ENCODE assay signal across 18 cellular contexts in genomic region chr2:43161650-43162542, GRCh38.
A peak's percentile ranks its signal among the peaks of the same experiment; 100 is the strongest.
DNase-seq lines count a peak whose midpoint lies in the region; ATAC-seq and TF ChIP-seq lines count a peak whose summit lies in the region.
"Had no signal": no experiment of that assay in that cellular context is flagged by ENCODE, and none has a peak within 500 bp of the region (broad histone marks: within the 10 kb centered on the region; RNA-seq: fewer than 3 reads in every experiment).

No MANE protein-coding gene starts in this region.

- H3K36me3 Mint-ChIP-seq in CD4-positive, alpha-beta T cell (ENCODE audit: low read depth) = no peaks in the 10 kb centered on the region
- H3K36me3 Mint-ChIP-seq in natural killer cell treated with Interleukin-12 subunit alpha and Interleukin-12 subunit beta and Interleukin-15 and Interleukin-18, amount 100 ng/mL, for 72 hours = no peaks in the 10 kb centered on the region
- H3K36me3 Mint-ChIP-seq in HFFc6 (ENCODE audit: low read depth) = no peaks in the 10 kb centered on the region

- intact Hi-C loops in CD4-positive, alpha-beta T cell (cut with DNase I, micrococcal nuclease) = no loop called here

- H3K4me1 ChIP-seq in effector memory CD4-positive, alpha-beta T cell (ENCODE audit: control insufficient read depth, insufficient read depth, low read length, poor library complexity, severe bottlenecking) = peaks cover 52% of the 10 kb centered on the region

- H3K27me3 ChIP-seq in CD4-positive, alpha-beta T cell (ENCODE audit: control insufficient read depth, insufficient read depth, low read length) = no peaks in the 10 kb centered on the region
- no peaks in the 10 kb centered on the region for H3K27me3 ChIP-seq in effector memory CD4-positive, alpha-beta T cell (replicated peaks; ENCODE audit: control insufficient read depth, insufficient read depth, low read length, poor library complexity, severe bottlenecking)
- H3K27me3 ChIP-seq: uterus had no signal

- no peak for TF ChIP-seq CTCF in CD4-positive, alpha-beta T cell (IDR thresholded peaks at IDR 0.05)
- TF ChIP-seq CTCF in HFFc6 (IDR thresholded peaks at IDR 0.05) = no peak

- no peaks in the 10 kb centered on the region for H3K9me3 ChIP-seq in CD4-positive, alpha-beta T cell (ENCODE audit: control insufficient read depth, low read length)
- H3K9me3 ChIP-seq in effector memory CD4-positive, alpha-beta T cell (ENCODE audit: control insufficient read depth, low read length) = no peaks in the 10 kb centered on the region
- H3K9me3 ChIP-seq: uterus had no signal

- peak overlapping the region; percentile 98 for H3K27ac Mint-ChIP-seq in CD4-positive, alpha-beta T cell
- peak overlapping the region; percentile 41 to 70 for H3K27ac Mint-ChIP-seq in natural killer cell treated with Interleukin-12 subunit alpha and Interleukin-12 subunit beta and Interleukin-15 and Interleukin-18, amount 100 ng/mL, for 72 hours
- no peak overlapping the region for H3K27ac Mint-ChIP-seq in HFFc6
- H3K27ac Mint-ChIP-seq: endodermal cell had no signal

- POLR2A ChIA-PET in CD4-positive, alpha-beta T cell (lab: Charles Lee) = interaction anchor here (0.6 to 5.8 kb wide), 9 partner anchors 8 to 60 kb away, joined by 3 to 85 read pairs (median 6); no protein-coding TSS in a partner anchor

- H3K27ac ChIP-seq in CD4-positive, alpha-beta T cell (ENCODE audit: low read depth, low read length) = peak overlapping the region; percentile 60
- peak overlapping the region; percentile 37 for H3K27ac ChIP-seq in effector memory CD4-positive, alpha-beta T cell (ENCODE audit: insufficient read depth, low read length, poor library complexity, severe bottlenecking)
- H3K27ac ChIP-seq: uterus had no signal

- H3K9me3 Mint-ChIP-seq in CD4-positive, alpha-beta T cell = no peaks in the 10 kb centered on the region
- H3K9me3 Mint-ChIP-seq in natural killer cell treated with Interleukin-12 subunit alpha and Interleukin-12 subunit beta and Interleukin-15 and Interleukin-18, amount 100 ng/mL, for 72 hours = no peaks in the 10 kb centered on the region
- H3K9me3 Mint-ChIP-seq in HFFc6 = no peaks in the 10 kb centered on the region
- H3K9me3 Mint-ChIP-seq: endodermal cell had no signal

- H3K4me3 Mint-ChIP-seq in CD4-positive, alpha-beta T cell = peak overlapping the region; percentile 49
- H3K4me3 Mint-ChIP-seq in natural killer cell treated with Interleukin-12 subunit alpha and Interleukin-12 subunit beta and Interleukin-15 and Interleukin-18, amount 100 ng/mL, for 72 hours = no peak overlapping the region
- no peak overlapping the region for H3K4me3 Mint-ChIP-seq in HFFc6
- H3K4me3 Mint-ChIP-seq: CD14-positive monocyte, endodermal cell had no signal

- no peak for ATAC-seq in CD4-positive, alpha-beta T cell (ENCODE audit: poor library complexity)
- ATAC-seq in natural killer cell treated with Interleukin-12 subunit alpha and Interleukin-12 subunit beta and Interleukin-15 and Interleukin-18, amount 100 ng/mL, for 72 hours = no peak
- ATAC-seq in HG03521 (IDR thresholded peaks at IDR 0.05; ENCODE audit: unreplicated experiment) = no peak

- peaks cover 83% of the 10 kb centered on the region for H3K4me1 Mint-ChIP-seq in CD4-positive, alpha-beta T cell (ENCODE audit: low read depth)
- peaks cover 34 to 39% of the 10 kb centered on the region in 2 donors for H3K4me1 Mint-ChIP-seq in natural killer cell treated with Interleukin-12 subunit alpha and Interleukin-12 subunit beta and Interleukin-15 and Interleukin-18, amount 100 ng/mL, for 72 hours (ENCODE audit: low read depth in 2 of 2)
- H3K4me1 Mint-ChIP-seq in HFFc6 (ENCODE audit: low read depth) = peaks cover 30% of the 10 kb centered on the region

- CTCF ChIA-PET in CD4-positive, alpha-beta T cell (lab: Charles Lee) = interaction anchor here (1.2 to 3.0 kb wide), 2 partner anchors 7 to 28 kb away, joined by 3 to 11 read pairs; no protein-coding TSS in a partner anchor

- DNase-seq in CD4-positive, alpha-beta T cell = no peak
- DNase-seq in HuH-7 (ENCODE audit: low spot score) (peak; percentile 46), HK-2 (ENCODE audit: unreplicated experiment) (no peak), HFFc6 (no peak)
- no peak for DNase-seq in effector memory CD4-positive, alpha-beta T cell
- no peak for DNase-seq in natural killer cell treated with Interleukin-12 subunit alpha and Interleukin-12 subunit beta and Interleukin-15 and Interleukin-18, amount 100 ng/mL, for 72 hours (ENCODE audit: low spot score)
- DNase-seq: activated CD4-positive, alpha-beta T cell treated with anti-CD3 and anti-CD28 coated beads for 48 hours; endodermal cell; foreskin melanocyte; KG1; NCI-H1694 treated with DMSO at 0.1 percent for 48 hours; NCI-H510A treated with DMSO at 0.1 percent for 48 hours; retina; stimulated activated CD4-positive, alpha-beta T cell treated with anti-CD3 and anti-CD28 coated beads, Interleukin-4, amount 100 ng/mL, for 1 hour; T1000; uterus had no signal

- H3K36me3 ChIP-seq in effector memory CD4-positive, alpha-beta T cell (ENCODE audit: control insufficient read depth, insufficient read depth, low read length) = no peaks in the 10 kb centered on the region
- H3K36me3 ChIP-seq: uterus had no signal

- no peaks in the 10 kb centered on the region for H3K27me3 Mint-ChIP-seq in CD4-positive, alpha-beta T cell
- no peaks in the 10 kb centered on the region for H3K27me3 Mint-ChIP-seq in natural killer cell treated with Interleukin-12 subunit alpha and Interleukin-12 subunit beta and Interleukin-15 and Interleukin-18, amount 100 ng/mL, for 72 hours
- H3K27me3 Mint-ChIP-seq in HFFc6 (ENCODE audit: insufficient read depth) = peaks cover 3% of the 10 kb centered on the region; the same call in 1 of the 2 replicates

- no peak overlapping the region for H3K4me3 ChIP-seq in effector memory CD4-positive, alpha-beta T cell (ENCODE audit: insufficient read depth, low read depth, low read length, poor library complexity, severe bottlenecking)
- H3K4me3 ChIP-seq: uterus had no signal
